1 cellular context compared by ENCODE assay signal in genomic region chr3:157066335-157067071, GRCh38.
TF ChIP-seq lines count a peak whose summit lies in the region.

No MANE protein-coding gene starts in this region.

TF ChIP-seq in SK-N-SH treated with all-trans-retinoic acid at 6 μM for 48 hours, 23 proteins besides CTCF, POLR2A, EP300 and RAD21 (continued from another document):
- TF ChIP-seq ARNTL (CRISPR knock-in tag; IDR thresholded peaks at IDR 0.05; ENCODE audit: borderline replicate concordance, low read depth), result no peak
TF ChIP-seq in SK-N-SH treated with all-trans-retinoic acid at 6 μM for 48 hours: peak in this region for 0.
